Comparison of ENCODE assay signal across 41 cellular contexts in the genomic region with DNA sequence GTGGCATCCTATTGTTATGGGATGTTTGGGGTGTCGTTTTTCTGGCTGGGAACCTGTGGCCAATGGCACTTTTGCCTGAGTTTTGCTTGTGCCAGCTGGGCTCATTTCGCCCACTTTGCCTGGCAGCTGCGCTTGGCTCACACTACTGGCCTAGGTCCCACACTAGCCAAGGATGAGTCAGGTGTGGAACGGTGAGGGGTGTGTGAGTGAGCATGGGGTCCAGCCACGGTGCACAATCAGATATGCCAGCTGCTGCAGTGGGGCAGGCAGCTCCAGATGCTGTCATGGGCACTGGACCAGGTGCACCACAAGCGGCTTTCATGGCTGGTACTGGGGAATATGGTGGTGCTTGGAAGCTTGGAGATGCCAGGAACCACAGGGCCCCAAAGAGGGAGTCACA. TPM values are rescaled to one million over a fixed set of nuclear protein-coding genes. Genes with fewer than 3 reads are reported as not detected.
"Had no signal": no experiment of that assay in that cellular context is flagged by ENCODE, and none has a peak within 500 bp of the region (broad histone marks: within the 10 kb centered on the region; RNA-seq: fewer than 3 reads in every experiment).

No MANE protein-coding gene starts in this region.

- ATAC-seq: activated CD8-positive, alpha-beta T cell treated with anti-CD3 and anti-CD28 coated beads for 36 hours; activated naive CD4-positive, alpha-beta T cell treated with anti-CD3 and anti-CD28 coated beads, Interleukin-2, amount 50 U/mL, for 72 hours; activated T-cell treated with anti-CD3 and anti-CD28 coated beads, Interleukin-2, amount 50 U/mL, for 72 hours; activated T-helper 17 cell treated with anti-CD3 and anti-CD28 coated beads, Interleukin-2, amount 50 U/mL, for 72 hours; body of pancreas; Right ventricle myocardium inferior; SK-N-SH treated with all-trans-retinoic acid at 6 μM for 48 hours; T-cell; T-helper 17 cell had no signal

- H3K36me3 ChIP-seq: adrenal gland, breast epithelium, WERI-Rb-1 had no signal

- FAIRE-seq: astrocyte, RCC 7860 had no signal

- H3K36me3 Mint-ChIP-seq: activated naive CD4-positive, alpha-beta T cell treated with anti-CD3 and anti-CD28 coated beads, Interleukin-2, amount 50 U/mL, for 72 hours; T-cell had no signal

- H3K4me1 Mint-ChIP-seq: activated T-helper 17 cell treated with anti-CD3 and anti-CD28 coated beads, Interleukin-2, amount 50 U/mL, for 72 hours; T-cell; T-helper 17 cell had no signal

- H3K27me3 Mint-ChIP-seq: activated CD8-positive, alpha-beta T cell treated with anti-CD3 and anti-CD28 coated beads for 36 hours; activated T-helper 17 cell treated with anti-CD3 and anti-CD28 coated beads, Interleukin-2, amount 50 U/mL, for 72 hours; T-cell; T-helper 17 cell had no signal

- H3K4me3 Mint-ChIP-seq: activated CD8-positive, alpha-beta T cell treated with anti-CD3 and anti-CD28 coated beads for 36 hours; activated naive CD4-positive, alpha-beta T cell treated with anti-CD3 and anti-CD28 coated beads for 36 hours; activated T-cell treated with anti-CD3 and anti-CD28 coated beads, Interleukin-2, amount 50 U/mL, for 72 hours; activated T-helper 17 cell treated with anti-CD3 and anti-CD28 coated beads, Interleukin-2, amount 50 U/mL, for 72 hours; T-cell; T-helper 17 cell had no signal

- H3K4me2 ChIP-seq: PC-9 had no signal

- H3K4me1 ChIP-seq: adrenal gland, body of pancreas, breast epithelium had no signal

- H3K27ac Mint-ChIP-seq: activated CD8-positive, alpha-beta T cell treated with anti-CD3 and anti-CD28 coated beads for 36 hours; activated naive CD4-positive, alpha-beta T cell treated with anti-CD3 and anti-CD28 coated beads for 36 hours; activated naive CD4-positive, alpha-beta T cell treated with anti-CD3 and anti-CD28 coated beads, Interleukin-2, amount 50 U/mL, for 72 hours; activated T-cell treated with anti-CD3 and anti-CD28 coated beads, Interleukin-2, amount 50 U/mL, for 72 hours; activated T-helper 17 cell treated with anti-CD3 and anti-CD28 coated beads, Interleukin-2, amount 50 U/mL, for 72 hours; T-cell; T-helper 17 cell had no signal

- DNase-seq: activated CD4-positive, alpha-beta T cell treated with anti-CD3 and anti-CD28 coated beads for 1 hour; activated CD4-positive, alpha-beta T cell treated with anti-CD3 and anti-CD28 coated beads for 48 hours; activated CD4-positive, alpha-beta T cell treated with anti-CD3 and anti-CD28 coated beads, Interleukin-2, amount 50 U/mL, for 4 hours; activated CD4-positive, CD25-positive, alpha-beta regulatory T cell; activated CD8-positive, alpha-beta T cell treated with anti-CD3 and anti-CD28 coated beads for 36 hours; activated gamma-delta T cell treated with Interleukin-2 at 50 U/mL for 16 hours; activated naive CD4-positive, alpha-beta T cell treated with anti-CD3 and anti-CD28 coated beads for 36 hours; activated T-cell treated with anti-CD3 and anti-CD28 coated beads, Interleukin-2, amount 50 U/mL, for 1 hour; activated T-cell treated with anti-CD3 and anti-CD28 coated beads, Interleukin-2, amount 50 U/mL, for 72 hours; adrenal gland; body of pancreas; Kasumi-1; KG1; MM.1S; MV-4-11; NCI-H1105; NCI-H1417 treated with DMSO at 0.1 percent for 48 hours; NCI-H187 treated with DMSO at 0.1 percent for 48 hours; NCI-H2081; NCI-H2171 treated with DMSO at 0.1 percent for 48 hours; NCI-H2227 treated with DMSO at 0.1 percent for 48 hours; NCI-H446; NCI-H510A treated with DMSO at 0.1 percent for 48 hours; NCI-H526 treated with DMSO at 0.1 percent for 48 hours; NCI-H774; PC-9; SIG-M5; T-cell; T-helper 17 cell; T-helper 9 cell; WERI-Rb-1 had no signal

- H3K4me3 ChIP-seq: adrenal gland, body of pancreas, breast epithelium, PC-9 had no signal

- H3K9me3 ChIP-seq: adrenal gland, body of pancreas, breast epithelium had no signal

- H2AFZ ChIP-seq: PC-9 had no signal

- H3K9me3 Mint-ChIP-seq: activated CD8-positive, alpha-beta T cell treated with anti-CD3 and anti-CD28 coated beads for 36 hours; activated T-cell treated with anti-CD3 and anti-CD28 coated beads, Interleukin-2, amount 50 U/mL, for 72 hours had no signal

- H3K27ac ChIP-seq: adrenal gland, body of pancreas, breast epithelium, PC-9, RWPE1, WERI-Rb-1 had no signal

- H3K27me3 ChIP-seq: adrenal gland, body of pancreas, breast epithelium had no signal

RNA-seq across cellular contexts. Expression of gene TRHDE, which starts 21.5 kb away (rescaled TPM):
- total RNA-seq: activated CD8-positive, alpha-beta memory T cell treated with anti-CD3 and anti-CD28 coated beads for 36 hours; activated CD8-positive, alpha-beta T cell treated with anti-CD3 and anti-CD28 coated beads for 36 hours; activated naive CD4-positive, alpha-beta T cell treated with anti-CD3 and anti-CD28 coated beads for 36 hours; activated naive CD4-positive, alpha-beta T cell treated with anti-CD3 and anti-CD28 coated beads, Interleukin-2, amount 50 U/mL, for 72 hours; activated T-cell treated with anti-CD3 and anti-CD28 coated beads, Interleukin-2, amount 50 U/mL, for 72 hours; activated T-helper 17 cell treated with anti-CD3 and anti-CD28 coated beads, Interleukin-2, amount 50 U/mL, for 72 hours; SK-MEL-5 had no signal
